In the genomic region with DNA sequence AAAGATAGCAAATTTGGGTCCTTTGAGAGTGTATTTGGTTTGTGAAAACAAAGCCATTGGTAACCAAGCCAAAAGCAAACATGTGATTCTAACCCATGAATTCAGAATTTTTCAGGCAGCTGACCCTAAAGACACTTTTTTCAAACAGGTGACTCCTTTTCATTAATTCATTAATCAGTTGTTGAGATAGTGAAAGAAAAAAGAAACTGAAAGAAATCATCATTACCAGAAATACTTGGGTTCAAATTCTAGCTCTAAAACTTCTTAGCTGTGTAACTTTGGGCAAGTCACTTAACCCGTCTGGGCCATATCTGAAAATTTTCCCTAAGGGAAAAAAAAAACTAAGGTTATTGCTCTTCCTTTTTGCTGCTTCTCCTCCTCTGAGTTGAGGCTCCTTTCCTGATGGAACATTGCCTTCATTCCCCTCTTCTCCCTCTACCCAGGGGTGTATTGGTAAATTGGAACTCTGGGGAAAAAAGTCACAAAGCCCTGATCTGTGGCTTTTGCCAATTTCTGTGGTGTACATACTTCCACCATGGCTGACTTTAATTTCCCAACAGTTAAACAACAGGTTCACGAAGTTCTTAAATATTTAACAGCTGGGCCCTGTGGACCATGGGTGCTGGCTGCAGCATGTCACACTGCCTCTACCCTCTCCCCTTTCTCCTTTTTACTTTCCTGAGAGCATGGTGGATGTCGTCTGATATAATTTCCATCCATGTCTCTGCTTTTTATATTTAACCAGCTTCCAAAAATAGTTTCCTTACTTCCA, we compare ENCODE assay signal across 13 cellular contexts.
A peak's percentile ranks its signal among the peaks of the same experiment; 100 is the strongest.
DNase-seq lines count a peak whose midpoint lies in the region; ATAC-seq, FAIRE-seq and TF ChIP-seq lines count a peak whose summit lies in the region.
"Had no signal": no experiment of that assay in that cellular context is flagged by ENCODE, and none has a peak within 500 bp of the region (broad histone marks: within the 10 kb centered on the region; RNA-seq: fewer than 3 reads in every experiment).

No MANE protein-coding gene starts in this region.

- no peak overlapping the region for H3K9ac ChIP-seq in IMR-90 (ENCODE audit: low read depth, low read length)
- no peak overlapping the region for H3K9ac ChIP-seq in muscle layer of colon (ENCODE audit: low read length)
- H3K9ac ChIP-seq: parathyroid adenoma had no signal

- no TSS peak for BruUV-seq in IMR-90 (replicated peaks; lab: Mats Ljungman, UMichigan)

- 100% methylated on average over 1 of the region's 3 CpGs; no CpG with 5 or more reads in 1 of the 2 experiments for WGBS in IMR-90 (ENCODE audit: extremely low coverage in 2 of 2, insufficient read length in 1 of 2), 2 experiments
- WGBS in thyroid gland, 2 donors, result 84 to 87% methylated on average over 3 of the region's 3 CpGs

- peak overlapping the region; percentile 80 for H3K4ac ChIP-seq in IMR-90 (ENCODE audit: low read depth, low read length)

- peak overlapping the region; percentile 87 for H2AK5ac ChIP-seq in IMR-90 (ENCODE audit: low read depth, low read length)

- H3K4me1 ChIP-seq in IMR-90 (ENCODE audit: control insufficient read depth, insufficient read depth, low read length) (peaks cover 38% of the 10 kb centered on the region), muscle layer of colon (ENCODE audit: insufficient read depth, low read length) (no peaks in the 10 kb centered on the region), thyroid gland (peaks cover 22 to 28% of the 10 kb centered on the region in 2 donors)
- H3K4me1 ChIP-seq: parathyroid adenoma had no signal

- no peak for FAIRE-seq in RCC 7860 (lab: Jason Lieb, UNC)

- peak overlapping the region; percentile 73 for H2BK5ac ChIP-seq in IMR-90 (ENCODE audit: low read depth, low read length, poor library complexity, severe bottlenecking)

- in situ Hi-C loops in IMR-90 (cut with MboI; ENCODE audit: low sequenced_read_pairs), result loop anchor here (25.0 kb wide), 1 partner anchor 540 kb away; the partner anchor contains the start of gene CHSY1
- in situ Hi-C loops in brain microvascular endothelial cell (cut with HindIII; ENCODE audit: low pct_ligation_motif_present, low sequenced_read_pairs), result no loop called here

- peak overlapping the region; percentile 76; the same call in 1 of the 2 replicates for H3K56ac ChIP-seq in IMR-90 (ENCODE audit: extremely low read depth, insufficient read depth, low read length)

- H3K27me3 ChIP-seq in IMR-90 (ENCODE audit: control insufficient read depth, insufficient read depth, low read length) (no peaks in the 10 kb centered on the region), brain microvascular endothelial cell (replicated peaks) (no peaks in the 10 kb centered on the region), muscle layer of colon (ENCODE audit: control insufficient read depth in 1 of 2, insufficient read depth in 2 of 2, low read length in 2 of 2) (no peaks in the 10 kb centered on the region), thyroid gland (no peaks in the 10 kb centered on the region)
- H3K27me3 ChIP-seq: heart left ventricle had no signal

- TF ChIP-seq POLR2A in IMR-90 (IDR thresholded peaks at IDR 0.05; ENCODE audit: low read depth, low read length) (no peak), thyroid gland (IDR thresholded peaks at IDR 0.05) (no peak)

- dilution Hi-C loops in IMR-90 (cut with HindIII; ENCODE audit: low sequenced_read_pairs, unreplicated experiment), result no loop called here

- H3K4me3 ChIP-seq in IMR-90 (ENCODE audit: insufficient read depth, low read depth, low read length) (no peak overlapping the region), brain microvascular endothelial cell (ENCODE audit: low read depth, low read length) (no peak overlapping the region), muscle layer of colon (ENCODE audit: low read depth in 1 of 2, low read length in 2 of 2) (no peak overlapping the region), thyroid gland (replicated peaks in 1 of 3) (no peak overlapping the region)
- H3K4me3 ChIP-seq: heart left ventricle had no signal

- CTCF ChIA-PET in IMR-90 (lab: Yijun Ruan, JAX), result interaction anchor here (1.4 kb wide), 1 partner anchor 150 kb away, joined by 3 read pairs; no protein-coding TSS in a partner anchor

- TF ChIP-seq CTCF in IMR-90 (conservative IDR thresholded peaks at IDR 0.05; ENCODE audit: low read depth, low read length) (no peak), brain microvascular endothelial cell (IDR thresholded peaks at IDR 0.05; ENCODE audit: low read depth, low read length, missing control alignments) (no peak), thyroid gland (IDR thresholded peaks at IDR 0.05) (no peak)

- peak overlapping the region; percentile 92 for H3K14ac ChIP-seq in IMR-90 (replicated peaks; ENCODE audit: low read depth, low read length)

- no peak for TF ChIP-seq RAD21 in IMR-90 (IDR thresholded peaks at IDR 0.05; ENCODE audit: low read length)

- peak overlapping the region; percentile 43; the same call in 1 of the 2 replicates for H3K4me2 ChIP-seq in IMR-90 (ENCODE audit: low read depth, low read length)

- H4K5ac ChIP-seq in IMR-90 (ENCODE audit: low read depth, low read length), result peak overlapping the region; percentile 26; the same call in 1 of the 2 replicates

- H3K23ac ChIP-seq in IMR-90 (ENCODE audit: low read depth, low read length), result peak overlapping the region; percentile 92

- H4K91ac ChIP-seq in IMR-90 (ENCODE audit: insufficient read depth, low read depth, low read length), result peak overlapping the region; percentile 80

- DNase-seq in IMR-90 (no peak), brain microvascular endothelial cell (no peak), thyroid gland (no peak), RCC 7860 (ENCODE audit: low spot score) (no peak)
- DNase-seq: activated T-cell treated with anti-CD3 and anti-CD28 coated beads, Interleukin-2, amount 50 U/mL, for 4 hours; NCI-H1930; stimulated activated CD4-positive, alpha-beta T cell treated with anti-CD3 and anti-CD28 coated beads, Interleukin-4, amount 100 ng/mL, for 1 hour had no signal

- ATAC-seq in IMR-90 (ENCODE audit: low read depth) (no peak), HG02588 (IDR thresholded peaks at IDR 0.05; ENCODE audit: unreplicated experiment) (no peak), HG02571 (IDR thresholded peaks at IDR 0.05; ENCODE audit: unreplicated experiment) (no peak)
- ATAC-seq: activated T-cell treated with anti-CD3 and anti-CD28 coated beads, Interleukin-2, amount 50 U/mL, for 4 hours; stimulated activated memory B cell treated with anti-CD40 and anti-IgM and Interleukin-4, amounts not matched to agents 10 μg/mL and 1 μg/mL and 100 μg/mL, for 72 hours had no signal

- peak overlapping the region; percentile 72 for H3K18ac ChIP-seq in IMR-90 (ENCODE audit: low read depth, low read length)

- H3K36me3 ChIP-seq in IMR-90 (ENCODE audit: control insufficient read depth, insufficient read depth, low read length) (no peaks in the 10 kb centered on the region), brain microvascular endothelial cell (replicated peaks) (no peaks in the 10 kb centered on the region), muscle layer of colon (ENCODE audit: insufficient read depth, low read length) (no peaks in the 10 kb centered on the region), thyroid gland (no peaks in the 10 kb centered on the region)
- H3K36me3 ChIP-seq: heart left ventricle had no signal

- H2AK9ac ChIP-seq in IMR-90 (replicated peaks; ENCODE audit: low read depth, low read length, poor library complexity), result peak overlapping the region; percentile 79

- intact Hi-C loops in IMR-90 (cut with micrococcal nuclease) (loop anchor here (1.0 to 5.0 kb wide), 2 partner anchors 151 to 285 kb away; no protein-coding TSS in a partner anchor), thyroid gland (cut with DNase I) (no loop called here)

- H3K9me3 ChIP-seq in IMR-90 (ENCODE audit: control insufficient read depth, insufficient read depth, low read length) (no peaks in the 10 kb centered on the region), muscle layer of colon (ENCODE audit: low read length) (no peaks in the 10 kb centered on the region), thyroid gland (no peaks in the 10 kb centered on the region)
- H3K9me3 ChIP-seq: heart left ventricle had no signal

- peak overlapping the region; percentile 98 for H2BK20ac ChIP-seq in IMR-90 (ENCODE audit: low read depth, low read length)

- H2AFZ ChIP-seq in IMR-90 (replicated peaks; ENCODE audit: low read length, poor library complexity), result no peak overlapping the region
- H2AFZ ChIP-seq: parathyroid adenoma had no signal

- H4K8ac ChIP-seq in IMR-90 (ENCODE audit: low read depth in 2 of 2, low read length in 2 of 2), result peak overlapping the region; percentile 51 to 64

- H3K79me1 ChIP-seq in IMR-90 (ENCODE audit: low read depth in 1 of 2, low read length in 2 of 2), result peaks cover 0 to 12% of the 10 kb centered on the region in 2 experiments; a peak in 1 of 4 replicates

- peak overlapping the region; percentile 81 for H2BK120ac ChIP-seq in IMR-90 (ENCODE audit: low read depth, low read length)

- POLR2A ChIA-PET in IMR-90 (lab: Charles Lee; ENCODE audit: unreplicated experiment), result no interaction called here

- H3K27ac ChIP-seq in IMR-90 (ENCODE audit: insufficient read depth, low read length) (peak overlapping the region; percentile 68; the same call in 1 of the 2 replicates), brain microvascular endothelial cell (peak overlapping the region; percentile 100), muscle layer of colon (ENCODE audit: low read depth, low read length) (peak overlapping the region; percentile 22), thyroid gland (peak overlapping the region; percentile 62 to 95 (median 89))

- peaks cover 45% of the 10 kb centered on the region for H3K9me1 ChIP-seq in IMR-90 (ENCODE audit: insufficient read depth, low read length)

- peaks cover 8% of the 10 kb centered on the region for H4K20me1 ChIP-seq in IMR-90 (ENCODE audit: insufficient read depth, low read length)

- peak overlapping the region; percentile 92; the same call in 2 of the 3 replicates for H2BK15ac ChIP-seq in IMR-90 (ENCODE audit: low read depth, low read length)

TF ChIP-seq in IMR-90, 13 proteins besides CTCF, POLR2A, EP300 and RAD21:
- TF ChIP-seq CEBPB (IDR thresholded peaks at IDR 0.05; ENCODE audit: low read depth, low read length), result no peak
- peak; percentile 55; the same call in 1 of the 2 replicates for TF ChIP-seq USF2 (IDR thresholded peaks at IDR 0.05; ENCODE audit: low read depth, low read length)

Comparison
In these comparisons a context has a peak if more than half of its experiments do, and no peak if none do; other contexts are left out.
1. H3K27ac ChIP-seq: peak in every context shown above with its lines; median percentile 100 in brain microvascular endothelial cell; 89 in thyroid gland; 68 in IMR-90; 22 in muscle layer of colon.